Comparison of ENCODE assay signal across 25 cellular contexts in genomic region chr7:102806613-102807012, GRCh38. TPM values are rescaled to one million over a fixed set of nuclear protein-coding genes. Genes with fewer than 3 reads are reported as not detected.
A peak's percentile ranks its signal among the peaks of the same experiment; 100 is the strongest.
DNase-seq lines count a peak whose midpoint lies in the region; ATAC-seq, FAIRE-seq and TF ChIP-seq lines count a peak whose summit lies in the region.
"Had no signal": no experiment of that assay in that cellular context is flagged by ENCODE, and none has a peak within 500 bp of the region (broad histone marks: within the 10 kb centered on the region; RNA-seq: fewer than 3 reads in every experiment).

No MANE protein-coding gene starts in this region.

- no peaks in the 10 kb centered on the region for H3K27me3 ChIP-seq in CD8-positive, alpha-beta T cell (ENCODE audit: insufficient read depth, low read length)
- H3K27me3 ChIP-seq in HepG2 (ENCODE audit: control insufficient read depth in 1 of 2, insufficient read depth in 2 of 2, low read length in 2 of 2) (no peaks in the 10 kb centered on the region), testis (no peaks in the 10 kb centered on the region)
- H3K27me3 ChIP-seq: BLaER1 had no signal

- intact Hi-C loops in CD8-positive, alpha-beta T cell (cut with DNase I, micrococcal nuclease) = no loop called here
- intact Hi-C loops in HepG2 (cut with micrococcal nuclease; ENCODE audit: unreplicated experiment) (no loop called here), testis (cut with DNase I; ENCODE audit: low total_unique reads) (no loop called here)

- FAIRE-seq in HepG2 (lab: Jason Lieb, UNC) = peak; percentile 28
- FAIRE-seq: A204.1, D721Med, GM12878, GM18507, H54 had no signal

- in situ Hi-C loops in HepG2 (cut with HindIII; ENCODE audit: extremely low pct_ligation_motif_present, low pct_unique_long_range_greater_than_20kb) = no loop called here

- CTCF ChIA-PET in CD8-positive, alpha-beta T cell (lab: Charles Lee) = no interaction called here
- CTCF ChIA-PET in HepG2 (lab: Yijun Ruan, JAX; ENCODE audit: low intra/inter-chr PET ratio, low total read pairs) = no interaction called here

- H3K4me3 Mint-ChIP-seq in T-helper 1 cell treated with Interleukin-12 subunit alpha and Interleukin-12 subunit beta and Interleukin-4 antibody, amounts not matched to agents 30 μg/mL and 1 μg/mL, for 36 hours = no peak overlapping the region
- no peak overlapping the region for H3K4me3 Mint-ChIP-seq in CD8-positive, alpha-beta T cell
- H3K4me3 Mint-ChIP-seq: B cell; CD4-positive, CD25-positive, alpha-beta regulatory T cell; CD8-positive, alpha-beta memory T cell; HFFc6 had no signal

- H3K4me1 ChIP-seq in CD8-positive, alpha-beta T cell (ENCODE audit: insufficient read depth, low read length) = no peaks in the 10 kb centered on the region
- H3K4me1 ChIP-seq in HepG2 (ENCODE audit: insufficient read depth, low read length) (peaks cover 16% of the 10 kb centered on the region), testis (peaks cover 10% of the 10 kb centered on the region)
- H3K4me1 ChIP-seq: HAP-1 had no signal

- no peak overlapping the region for H3K4me3 ChIP-seq in CD8-positive, alpha-beta T cell (ENCODE audit: low read depth, low read length)
- H3K4me3 ChIP-seq in HepG2 (replicated peaks in 1 of 3; ENCODE audit: insufficient read depth in 1 of 3, low read depth in 2 of 3, low read length in 3 of 3) (no peak overlapping the region), testis (no peak overlapping the region)
- H3K4me3 ChIP-seq: BLaER1, GM12878, HAP-1 had no signal

- 67% methylated on average over 7 of the region's 7 CpGs for WGBS in HepG2 (ENCODE audit: low lambda C conversion rate)
- 51 to 68% methylated on average over 7 of the region's 7 CpGs for WGBS in testis, 2 donors

- peaks cover 5% of the 10 kb centered on the region for H3K27me3 Mint-ChIP-seq in T-helper 1 cell treated with Interleukin-12 subunit alpha and Interleukin-12 subunit beta and Interleukin-4 antibody, amounts not matched to agents 30 μg/mL and 1 μg/mL, for 36 hours (ENCODE audit: low read depth)
- H3K27me3 Mint-ChIP-seq in CD8-positive, alpha-beta T cell (ENCODE audit: low read depth) = no peaks in the 10 kb centered on the region
- H3K27me3 Mint-ChIP-seq: B cell; CD4-positive, CD25-positive, alpha-beta regulatory T cell; CD8-positive, alpha-beta memory T cell had no signal

- no peaks in the 10 kb centered on the region for H3K36me3 ChIP-seq in CD8-positive, alpha-beta T cell (ENCODE audit: insufficient read depth, low read length)
- H3K36me3 ChIP-seq in HepG2 (replicated peaks in 1 of 2; ENCODE audit: control insufficient read depth in 1 of 2, insufficient read depth in 2 of 2, low read length in 2 of 2) (no peaks in the 10 kb centered on the region), testis (ENCODE audit: low read depth, missing control alignments) (no peaks in the 10 kb centered on the region)
- H3K36me3 ChIP-seq: BLaER1, HAP-1 had no signal

- DNase-seq in T-helper 1 cell (no peak), HepG2 (ENCODE audit: low spot score) (peak; percentile 4), testis (peak; percentile 25), cortex of kidney (lab: John Stamatoyannopoulos, UW) (no peak)
- no peak for DNase-seq in CD8-positive, alpha-beta T cell
- no peak for DNase-seq in activated CD4-positive, alpha-beta T cell treated with anti-CD3 and anti-CD28 coated beads, Interleukin-2, amount 50 U/mL, for 48 hours
- DNase-seq: CD4-positive, CD25-positive, alpha-beta regulatory T cell; CD8-positive, alpha-beta memory T cell; DMS 273 treated with DMSO at 0.1 percent for 48 hours; DMS79; EL; GDM1; GOT3; HFFc6 had no signal

- POLR2A ChIA-PET in CD8-positive, alpha-beta T cell (lab: Charles Lee) = no interaction called here
- POLR2A ChIA-PET in HepG2 (lab: Yijun Ruan, JAX) = no interaction called here

- TF ChIP-seq RAD21 in HepG2 (CRISPR knock-in tag; IDR thresholded peaks at IDR 0.05) = no peak

- H3K36me3 Mint-ChIP-seq in T-helper 1 cell treated with Interleukin-12 subunit alpha and Interleukin-12 subunit beta and Interleukin-4 antibody, amounts not matched to agents 30 μg/mL and 1 μg/mL, for 36 hours (ENCODE audit: low read depth) = peaks cover 2% of the 10 kb centered on the region
- H3K36me3 Mint-ChIP-seq in CD8-positive, alpha-beta T cell = peaks cover 19% of the 10 kb centered on the region

- H3K4me1 Mint-ChIP-seq in T-helper 1 cell treated with Interleukin-12 subunit alpha and Interleukin-12 subunit beta and Interleukin-4 antibody, amounts not matched to agents 30 μg/mL and 1 μg/mL, for 36 hours (ENCODE audit: low read depth) = no peaks in the 10 kb centered on the region
- no peaks in the 10 kb centered on the region for H3K4me1 Mint-ChIP-seq in CD8-positive, alpha-beta T cell (ENCODE audit: low read depth)
- H3K4me1 Mint-ChIP-seq: B cell; CD8-positive, alpha-beta memory T cell had no signal

- H2AFZ ChIP-seq in HepG2 (ENCODE audit: low read length) = no peak overlapping the region

- no peaks in the 10 kb centered on the region for H3K79me2 ChIP-seq in HepG2 (ENCODE audit: insufficient read depth, low read length)

- H3K9me3 ChIP-seq in CD8-positive, alpha-beta T cell (ENCODE audit: low read length) = no peaks in the 10 kb centered on the region
- H3K9me3 ChIP-seq in HepG2 (ENCODE audit: low read length) (no peaks in the 10 kb centered on the region), testis (no peaks in the 10 kb centered on the region)
- H3K9me3 ChIP-seq: HAP-1 had no signal

- no peak overlapping the region for H3K4me2 ChIP-seq in HepG2 (ENCODE audit: low read depth, low read length)
- H3K4me2 ChIP-seq: BLaER1 had no signal

- no TSS peak for BruUV-seq in HepG2 (replicated peaks; lab: Mats Ljungman, UMichigan)

- no peak overlapping the region for H3K9ac ChIP-seq in HepG2 (ENCODE audit: insufficient read depth, low read depth, low read length)
- H3K9ac ChIP-seq: BLaER1 had no signal

- H4K20me1 ChIP-seq in HepG2 (ENCODE audit: insufficient read depth, low read length) = no peaks in the 10 kb centered on the region
- H4K20me1 ChIP-seq: BLaER1 had no signal

- no peak for TF ChIP-seq POLR2A in HepG2 (IDR thresholded peaks at IDR 0.05; ENCODE audit: insufficient read depth in 1 of 2, low read depth in 2 of 2, low read length in 2 of 2)
- no peak for TF ChIP-seq POLR2A in testis (IDR thresholded peaks at IDR 0.05)

- H3K27ac Mint-ChIP-seq in T-helper 1 cell treated with Interleukin-12 subunit alpha and Interleukin-12 subunit beta and Interleukin-4 antibody, amounts not matched to agents 30 μg/mL and 1 μg/mL, for 36 hours = peak overlapping the region; percentile 26
- peak overlapping the region; percentile 45 for H3K27ac Mint-ChIP-seq in CD8-positive, alpha-beta T cell
- H3K27ac Mint-ChIP-seq: B cell; CD4-positive, CD25-positive, alpha-beta regulatory T cell; CD8-positive, alpha-beta memory T cell; HFFc6 had no signal

- ATAC-seq in CD8-positive, alpha-beta T cell = no peak
- peak; percentile 71 for ATAC-seq in HepG2
- ATAC-seq: GM12878 had no signal

- TF ChIP-seq EP300 in HepG2 (IDR thresholded peaks at IDR 0.05; ENCODE audit: low read depth in 2 of 2, low read length in 2 of 2) (no peak), HepG2 (CRISPR knock-in tag; IDR thresholded peaks at IDR 0.05; ENCODE audit: borderline replicate concordance) (no peak)

- H3K9me3 Mint-ChIP-seq in T-helper 1 cell treated with Interleukin-12 subunit alpha and Interleukin-12 subunit beta and Interleukin-4 antibody, amounts not matched to agents 30 μg/mL and 1 μg/mL, for 36 hours = peaks cover 9% of the 10 kb centered on the region
- H3K9me3 Mint-ChIP-seq in CD8-positive, alpha-beta T cell = peaks cover 6% of the 10 kb centered on the region

- TF ChIP-seq CTCF in CD8-positive, alpha-beta T cell (IDR thresholded peaks at IDR 0.05) = no peak
- TF ChIP-seq CTCF in HepG2 (CRISPR knock-in tag; IDR thresholded peaks at IDR 0.05) (no peak), testis (IDR thresholded peaks at IDR 0.05) (no peak)

- H3K27ac ChIP-seq in CD8-positive, alpha-beta T cell (ENCODE audit: low read depth, low read length) = no peak overlapping the region
- H3K27ac ChIP-seq in HepG2 (ENCODE audit: extremely low read length, insufficient read depth, low read length) (no peak overlapping the region), testis (no peak overlapping the region)
- H3K27ac ChIP-seq: 22Rv1, BLaER1, C4-2B had no signal

TF ChIP-seq in HepG2, 621 proteins besides CTCF, POLR2A, EP300 and RAD21:
- TF ChIP-seq GATAD2A (CRISPR knock-in tag; IDR thresholded peaks at IDR 0.05) (peak; percentile 40; the same call in 1 of the 2 replicates), RFX1 (IDR thresholded peaks at IDR 0.05) (no peak), RARA (CRISPR knock-in tag; IDR thresholded peaks at IDR 0.05) (peak; percentile 54; the same call in 1 of the 2 replicates)

RNA-seq across cellular contexts. Expression of gene FAM185A, which starts 57.8 kb away (rescaled TPM):
- 1 to 10 TPM; 1.6 to 1.7 TPM for total RNA-seq in CD8-positive, alpha-beta T cell
- 11.6 and 12.9 TPM in 2 replicates for total RNA-seq in HepG2 (2016; rRNA removed; fragmentation: Illumina TruSeq; extraction: Trizol)
- total RNA-seq in HepG2 (2016; cell fraction: cytosol; rRNA removed; fragmentation: Illumina TruSeq; extraction: Trizol; ENCODE audit: low read depth) = 5.0 and 6.2 TPM in 2 replicates
- 10.9 and 11.9 TPM in 2 replicates for total RNA-seq in HepG2 (2016; cell fraction: insoluble cytoplasmic fraction; rRNA removed; fragmentation: Illumina TruSeq; extraction: Trizol)
- total RNA-seq in HepG2 (2016; cell fraction: membrane; rRNA removed; fragmentation: Illumina TruSeq; extraction: Trizol) = 4.1 and 5.3 TPM in 2 replicates
- total RNA-seq in HepG2 (2016; cell fraction: nucleus; rRNA removed; fragmentation: Illumina TruSeq; extraction: Trizol) = 18.2 and 19.6 TPM in 2 replicates
- 5.0 and 5.4 TPM in 2 replicates for polyA plus RNA-seq in HepG2 (2011; rRNA removed)
- polyA plus RNA-seq in HepG2 (2011; cell fraction: cytosol; rRNA removed) = 4.1 and 5.4 TPM in 2 replicates
- polyA plus RNA-seq in HepG2 (2011; cell fraction: nucleus; rRNA removed) = 15.7 and 15.8 TPM in 2 replicates
- polyA plus RNA-seq in HepG2 (2012) = 1.7 and 5.4 TPM in 2 replicates
- polyA plus RNA-seq in HepG2 (2016; cell fraction: cytosol; fragmentation: Illumina TruSeq; extraction: Trizol; ENCODE audit: low read depth) = 1.1 and 1.3 TPM in 2 replicates
- 9.7 and 10.4 TPM in 2 replicates for polyA plus RNA-seq in HepG2 (2016; cell fraction: insoluble cytoplasmic fraction; fragmentation: Illumina TruSeq; extraction: Trizol; ENCODE audit: low read depth)
- 2.2 and 2.6 TPM in 2 replicates for polyA plus RNA-seq in HepG2 (2016; cell fraction: membrane; fragmentation: Illumina TruSeq; extraction: Trizol; ENCODE audit: low read depth)
- polyA plus RNA-seq in HepG2 (2016; cell fraction: nucleus; fragmentation: Illumina TruSeq; extraction: Trizol; ENCODE audit: insufficient read depth, low read depth) = 10.1 and 11.2 TPM in 2 replicates
- polyA minus RNA-seq in HepG2 (2011; rRNA and poly(A)+ RNA removed; ENCODE audit: low replicate concordance) = 12.2 TPM in 2 replicates
- polyA minus RNA-seq in HepG2 (2011; cell fraction: cytosol; rRNA and poly(A)+ RNA removed) = 5.0 and 6.1 TPM in 2 replicates
- 25.9 and 26.7 TPM in 2 replicates for polyA minus RNA-seq in HepG2 (2011; cell fraction: nucleus; rRNA and poly(A)+ RNA removed)
- total RNA-seq in testis = 10 to 100 TPM; 15.2 to 23.9 TPM
- polyA plus RNA-seq in testis (ENCODE audit: insufficient read depth, low read depth, low replicate concordance) = 4.5 TPM

Comparison
In these comparisons a context has a peak if more than half of its experiments do, and no peak if none do; other contexts are left out.
1. DNase-seq: peak in HepG2 (single experiment) and testis (single experiment); none in T-helper 1 cell (0 of 5), CD8-positive, alpha-beta T cell (0 of 7), cortex of kidney (single experiment) and activated CD4-positive, alpha-beta T cell treated with anti-CD3 and anti-CD28 coated beads, Interleukin-2, amount 50 U/mL, for 48 hours (0 of 2).